In the genomic region with DNA sequence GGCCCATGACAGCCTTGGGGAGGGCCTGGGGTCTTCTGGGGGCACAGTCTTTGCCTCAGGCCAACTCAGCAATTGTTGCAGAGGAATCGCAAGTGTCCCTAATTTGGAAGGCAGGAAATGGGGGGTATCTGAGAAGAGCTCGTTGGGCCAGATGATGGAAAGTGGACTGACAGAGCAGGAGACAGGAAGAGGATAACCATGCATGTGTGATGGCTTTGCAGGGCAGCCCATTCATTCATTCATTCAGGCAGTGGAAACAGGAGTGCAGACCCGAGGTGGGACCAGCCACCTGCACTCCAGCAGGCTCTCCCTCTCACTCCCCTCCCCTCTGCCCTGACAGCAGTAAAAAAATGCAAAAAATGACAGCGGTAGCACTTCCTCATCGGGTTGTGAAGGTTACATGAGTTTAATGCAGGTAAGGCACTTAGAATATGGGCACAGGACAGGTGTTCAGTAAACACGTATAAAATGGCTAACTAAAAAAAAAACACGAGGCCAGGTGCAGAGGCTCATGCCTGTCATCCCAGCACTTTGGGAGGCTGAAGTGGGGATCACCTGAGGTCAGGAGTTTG, we compare ENCODE assay signal across 21 cellular contexts. TPM values are rescaled to one million over a fixed set of nuclear protein-coding genes. Genes with fewer than 3 reads are reported as not detected.
"Had no signal": no experiment of that assay in that cellular context is flagged by ENCODE, and none has a peak within 500 bp of the region (broad histone marks: within the 10 kb centered on the region; RNA-seq: fewer than 3 reads in every experiment).

No MANE protein-coding gene starts in this region.

- H3K9me3 Mint-ChIP-seq: activated naive CD4-positive, alpha-beta T cell treated with anti-CD3 and anti-CD28 coated beads for 36 hours; activated T-helper 2 cell treated with anti-CD3 and anti-CD28 coated beads, Interferon-gamma antibody, Interleukin-2, Interleukin-4, amounts not matched to agents 10 μg/mL and 5 μg/mL and 100 μg/mL, durations not matched to agents 14 hours and 24 hours and 36 hours; endodermal cell; neural progenitor cell had no signal

- H3K9ac ChIP-seq: neural progenitor cell had no signal

- H3K4me3 Mint-ChIP-seq: activated naive CD4-positive, alpha-beta T cell treated with anti-CD3 and anti-CD28 coated beads for 36 hours; endodermal cell had no signal

- H3K36me3 ChIP-seq: gastrocnemius medialis, neural progenitor cell, ovary had no signal

- H3K9me3 ChIP-seq: gastrocnemius medialis, heart right ventricle, ovary had no signal

- H3K27me3 ChIP-seq: neural progenitor cell, ovary had no signal

- H3K27ac Mint-ChIP-seq: activated naive CD4-positive, alpha-beta T cell treated with anti-CD3 and anti-CD28 coated beads for 36 hours; activated T-helper 2 cell treated with anti-CD3 and anti-CD28 coated beads, Interferon-gamma antibody, Interleukin-2, Interleukin-4, amounts not matched to agents 10 μg/mL and 5 μg/mL and 100 μg/mL, durations not matched to agents 14 hours and 24 hours and 36 hours; endodermal cell; neural progenitor cell had no signal

- H3K4me3 ChIP-seq: gastrocnemius medialis, heart right ventricle, neural progenitor cell, ovary had no signal

- H3K4me2 ChIP-seq: neural progenitor cell had no signal

- H3K27ac ChIP-seq: gastrocnemius medialis, heart right ventricle, neural progenitor cell, ovary had no signal

- ATAC-seq: gastrocnemius medialis, heart right ventricle had no signal

- DNase-seq: activated CD4-positive, alpha-beta T cell treated with anti-CD3 and anti-CD28 coated beads, Interleukin-2, amount 50 U/mL, for 4 hours; activated CD4-positive, CD25-positive, alpha-beta regulatory T cell treated with anti-CD3 and anti-CD28 coated beads, Interleukin-2, amount 50 U/mL, for 72 hours; activated naive CD4-positive, alpha-beta T cell treated with anti-CD3 and anti-CD28 coated beads for 36 hours; endodermal cell; erythroblast; gastrocnemius medialis; heart right ventricle; ovary; stimulated activated CD4-positive, alpha-beta T cell treated with anti-CD3 and anti-CD28 coated beads, Interleukin-1b, Interleukin-23, amount 100 ng/mL, for 48 hours; T-helper 1 cell; T1000 had no signal

- H2AFZ ChIP-seq: neural progenitor cell had no signal

RNA-seq across cellular contexts. Expression of a gene that starts 7.2 kb away (rescaled TPM):
- total RNA-seq: activated naive CD4-positive, alpha-beta T cell treated with anti-CD3 and anti-CD28 coated beads for 36 hours; activated T-helper 2 cell treated with anti-CD3 and anti-CD28 coated beads, Interferon-gamma antibody, Interleukin-2, Interleukin-4, amounts not matched to agents 10 μg/mL and 5 μg/mL and 100 μg/mL, durations not matched to agents 14 hours and 24 hours and 36 hours; astrocyte; bronchial epithelial cell; cerebellum; dermis microvascular lymphatic vessel endothelial cell; endodermal cell; gastrocnemius medialis; heart right ventricle; mesenteric fat pad; ovary; urinary bladder had no signal
- polyA plus RNA-seq: adipose tissue, heart right ventricle, ovary, urinary bladder had no signal

RNA-seq across cellular contexts. Expression of a gene that starts 12.3 kb away (rescaled TPM):
- total RNA-seq: activated naive CD4-positive, alpha-beta T cell treated with anti-CD3 and anti-CD28 coated beads for 36 hours; activated T-helper 2 cell treated with anti-CD3 and anti-CD28 coated beads, Interferon-gamma antibody, Interleukin-2, Interleukin-4, amounts not matched to agents 10 μg/mL and 5 μg/mL and 100 μg/mL, durations not matched to agents 14 hours and 24 hours and 36 hours; cerebellum; dermis microvascular lymphatic vessel endothelial cell; endodermal cell; gastrocnemius medialis; heart right ventricle; mesenteric fat pad; ovary; urinary bladder had no signal
- polyA plus RNA-seq: ovary had no signal

RNA-seq across cellular contexts. Expression of a gene that starts 23.0 kb away (rescaled TPM):
- total RNA-seq: activated naive CD4-positive, alpha-beta T cell treated with anti-CD3 and anti-CD28 coated beads for 36 hours; activated T-helper 2 cell treated with anti-CD3 and anti-CD28 coated beads, Interferon-gamma antibody, Interleukin-2, Interleukin-4, amounts not matched to agents 10 μg/mL and 5 μg/mL and 100 μg/mL, durations not matched to agents 14 hours and 24 hours and 36 hours; astrocyte; bronchial epithelial cell; cerebellum; dermis microvascular lymphatic vessel endothelial cell; gastrocnemius medialis; heart right ventricle; lower leg skin; mesenteric fat pad; ovary; urinary bladder had no signal
- polyA plus RNA-seq: heart right ventricle, urinary bladder had no signal

RNA-seq across cellular contexts. Expression of a gene that starts 27.0 kb away (rescaled TPM):
- total RNA-seq: dermis microvascular lymphatic vessel endothelial cell had no signal
